In genomic region chr13:42645717-42646116, GRCh38 we compare ENCODE assay signal across 1 cellular context.
TF ChIP-seq lines count a peak whose summit lies in the region.

No MANE protein-coding gene starts in this region.

TF ChIP-seq in GM23338, 12 proteins besides CTCF, POLR2A, EP300 and RAD21 (continued from another document):
- TF ChIP-seq, protein P1, sequence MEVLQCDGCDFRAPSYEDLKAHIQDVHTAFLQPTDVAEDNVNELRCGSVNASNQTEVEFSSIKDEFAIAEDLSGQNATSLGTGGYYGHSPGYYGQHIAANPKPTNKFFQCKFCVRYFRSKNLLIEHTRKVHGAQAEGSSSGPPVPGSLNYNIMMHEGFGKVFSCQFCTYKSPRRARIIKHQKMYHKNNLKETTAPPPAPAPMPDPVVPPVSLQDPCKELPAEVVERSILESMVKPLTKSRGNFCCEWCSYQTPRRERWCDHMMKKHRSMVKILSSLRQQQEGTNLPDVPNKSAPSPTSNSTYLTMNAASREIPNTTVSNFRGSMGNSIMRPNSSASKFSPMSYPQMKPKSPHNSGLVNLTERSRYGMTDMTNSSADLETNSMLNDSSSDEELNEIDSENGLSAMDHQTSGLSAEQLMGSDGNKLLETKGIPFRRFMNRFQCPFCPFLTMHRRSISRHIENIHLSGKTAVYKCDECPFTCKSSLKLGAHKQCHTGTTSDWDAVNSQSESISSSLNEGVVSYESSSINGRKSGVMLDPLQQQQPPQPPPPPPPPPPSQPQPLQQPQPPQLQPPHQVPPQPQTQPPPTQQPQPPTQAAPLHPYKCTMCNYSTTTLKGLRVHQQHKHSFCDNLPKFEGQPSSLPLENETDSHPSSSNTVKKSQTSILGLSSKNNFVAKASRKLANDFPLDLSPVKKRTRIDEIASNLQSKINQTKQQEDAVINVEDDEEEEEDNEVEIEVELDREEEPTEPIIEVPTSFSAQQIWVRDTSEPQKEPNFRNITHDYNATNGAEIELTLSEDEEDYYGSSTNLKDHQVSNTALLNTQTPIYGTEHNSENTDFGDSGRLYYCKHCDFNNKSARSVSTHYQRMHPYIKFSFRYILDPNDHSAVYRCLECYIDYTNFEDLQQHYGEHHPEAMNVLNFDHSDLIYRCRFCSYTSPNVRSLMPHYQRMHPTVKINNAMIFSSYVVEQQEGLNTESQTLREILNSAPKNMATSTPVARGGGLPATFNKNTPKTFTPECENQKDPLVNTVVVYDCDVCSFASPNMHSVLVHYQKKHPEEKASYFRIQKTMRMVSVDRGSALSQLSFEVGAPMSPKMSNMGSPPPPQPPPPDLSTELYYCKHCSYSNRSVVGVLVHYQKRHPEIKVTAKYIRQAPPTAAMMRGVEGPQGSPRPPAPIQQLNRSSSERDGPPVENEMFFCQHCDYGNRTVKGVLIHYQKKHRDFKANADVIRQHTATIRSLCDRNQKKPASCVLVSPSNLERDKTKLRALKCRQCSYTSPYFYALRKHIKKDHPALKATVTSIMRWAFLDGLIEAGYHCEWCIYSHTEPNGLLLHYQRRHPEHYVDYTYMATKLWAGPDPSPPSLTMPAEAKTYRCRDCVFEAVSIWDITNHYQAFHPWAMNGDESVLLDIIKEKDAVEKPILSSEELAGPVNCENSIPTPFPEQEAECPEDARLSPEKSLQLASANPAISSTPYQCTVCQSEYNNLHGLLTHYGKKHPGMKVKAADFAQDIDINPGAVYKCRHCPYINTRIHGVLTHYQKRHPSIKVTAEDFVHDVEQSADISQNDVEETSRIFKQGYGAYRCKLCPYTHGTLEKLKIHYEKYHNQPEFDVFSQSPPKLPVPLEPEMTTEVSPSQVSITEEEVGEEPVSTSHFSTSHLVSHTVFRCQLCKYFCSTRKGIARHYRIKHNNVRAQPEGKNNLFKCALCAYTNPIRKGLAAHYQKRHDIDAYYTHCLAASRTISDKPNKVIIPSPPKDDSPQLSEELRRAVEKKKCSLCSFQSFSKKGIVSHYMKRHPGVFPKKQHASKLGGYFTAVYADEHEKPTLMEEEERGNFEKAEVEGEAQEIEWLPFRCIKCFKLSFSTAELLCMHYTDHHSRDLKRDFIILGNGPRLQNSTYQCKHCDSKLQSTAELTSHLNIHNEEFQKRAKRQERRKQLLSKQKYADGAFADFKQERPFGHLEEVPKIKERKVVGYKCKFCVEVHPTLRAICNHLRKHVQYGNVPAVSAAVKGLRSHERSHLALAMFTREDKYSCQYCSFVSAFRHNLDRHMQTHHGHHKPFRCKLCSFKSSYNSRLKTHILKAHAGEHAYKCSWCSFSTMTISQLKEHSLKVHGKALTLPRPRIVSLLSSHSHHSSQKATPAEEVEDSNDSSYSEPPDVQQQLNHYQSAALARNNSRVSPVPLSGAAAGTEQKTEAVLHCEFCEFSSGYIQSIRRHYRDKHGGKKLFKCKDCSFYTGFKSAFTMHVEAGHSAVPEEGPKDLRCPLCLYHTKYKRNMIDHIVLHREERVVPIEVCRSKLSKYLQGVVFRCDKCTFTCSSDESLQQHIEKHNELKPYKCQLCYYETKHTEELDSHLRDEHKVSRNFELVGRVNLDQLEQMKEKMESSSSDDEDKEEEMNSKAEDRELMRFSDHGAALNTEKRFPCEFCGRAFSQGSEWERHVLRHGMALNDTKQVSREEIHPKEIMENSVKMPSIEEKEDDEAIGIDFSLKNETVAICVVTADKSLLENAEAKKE (CRISPR knock-in tag; IDR thresholded peaks at IDR 0.05), result no peak
